Comparison of ENCODE assay signal across 24 cellular contexts in genomic region chr9:23766613-23767012, GRCh38. TPM values are rescaled to one million over a fixed set of nuclear protein-coding genes. Genes with fewer than 3 reads are reported as not detected.
DNase-seq lines count a peak whose midpoint lies in the region; ATAC-seq and TF ChIP-seq lines count a peak whose summit lies in the region.
"Had no signal": no experiment of that assay in that cellular context is flagged by ENCODE, and none has a peak within 500 bp of the region (broad histone marks: within the 10 kb centered on the region; RNA-seq: fewer than 3 reads in every experiment).

No MANE protein-coding gene starts in this region.

- intact Hi-C loops in heart left ventricle (cut with DNase I) (no loop called here), left ventricle myocardium inferior (cut with micrococcal nuclease) (no loop called here), tibial artery (cut with DNase I; ENCODE audit: low total_unique reads) (no loop called here)

- TF ChIP-seq CTCF in heart left ventricle (IDR thresholded peaks at IDR 0.05) (no peak), right atrium auricular region (IDR thresholded peaks at IDR 0.05) (no peak), RWPE2 (IDR thresholded peaks at IDR 0.05; ENCODE audit: poor library complexity, severe bottlenecking) (no peak), left ventricle myocardium inferior (IDR thresholded peaks at IDR 0.05; ENCODE audit: borderline replicate concordance) (no peak), tibial artery (IDR thresholded peaks at IDR 0.05) (no peak), foreskin keratinocyte (conservative IDR thresholded peaks at IDR 0.05) (no peak)

- H3K9me3 ChIP-seq in heart left ventricle = peaks cover 0 to 5% (median 0%) of the 10 kb centered on the region in 12 donors
- H3K9me3 ChIP-seq in right atrium auricular region = no peaks in the 10 kb centered on the region
- H3K9me3 ChIP-seq in RWPE2 (ENCODE audit: severe bottlenecking) = no peaks in the 10 kb centered on the region
- no peaks in the 10 kb centered on the region for H3K9me3 ChIP-seq in left ventricle myocardium inferior (replicated peaks)
- no peaks in the 10 kb centered on the region for H3K9me3 ChIP-seq in tibial artery
- H3K9me3 ChIP-seq: A549 had no signal

- ATAC-seq in heart left ventricle = peak in 3 of 4 donors; percentile 58 to 85 (median 82)
- ATAC-seq in RWPE2 (ENCODE audit: low read depth) = no peak
- ATAC-seq in foreskin keratinocyte = no peak
- no peak for ATAC-seq in stimulated activated memory B cell treated with anti-CD40 and anti-IgM and Interleukin-4, amounts not matched to agents 10 μg/mL and 1 μg/mL and 100 μg/mL, for 72 hours
- ATAC-seq: A549, HCT116, PC-3 had no signal

- peaks cover 0 to 3% (median 0%) of the 10 kb centered on the region in 12 donors for H3K4me1 ChIP-seq in heart left ventricle
- H3K4me1 ChIP-seq in right atrium auricular region = no peaks in the 10 kb centered on the region
- H3K4me1 ChIP-seq in RWPE2 (ENCODE audit: insufficient read depth, poor library complexity, severe bottlenecking) = peaks cover 55% of the 10 kb centered on the region
- peaks cover 6% of the 10 kb centered on the region for H3K4me1 ChIP-seq in left ventricle myocardium inferior
- H3K4me1 ChIP-seq in tibial artery = no peaks in the 10 kb centered on the region
- peaks cover 48% of the 10 kb centered on the region for H3K4me1 ChIP-seq in foreskin keratinocyte
- H3K4me1 ChIP-seq: A549 had no signal

- H3K27me3 ChIP-seq in heart left ventricle (no peaks in the 10 kb centered on the region), right atrium auricular region (no peaks in the 10 kb centered on the region), RWPE2 (ENCODE audit: insufficient read depth, poor library complexity, severe bottlenecking) (no peaks in the 10 kb centered on the region), left ventricle myocardium inferior (ENCODE audit: low read depth) (no peaks in the 10 kb centered on the region), tibial artery (no peaks in the 10 kb centered on the region), foreskin keratinocyte (no peaks in the 10 kb centered on the region)

- no peak overlapping the region for H3K4me3 Mint-ChIP-seq in stimulated activated memory B cell treated with anti-CD40 and anti-IgM and Interleukin-4, amounts not matched to agents 10 μg/mL and 1 μg/mL and 100 μg/mL, for 72 hours
- H3K4me3 Mint-ChIP-seq: CD4-positive, alpha-beta memory T cell had no signal

- no peak for DNase-seq in heart left ventricle
- DNase-seq in right atrium auricular region (ENCODE audit: low spot score) = no peak
- no peak for DNase-seq in RWPE2 (ENCODE audit: low spot score)
- DNase-seq in left ventricle myocardium inferior = no peak
- DNase-seq in tibial artery = no peak
- DNase-seq in foreskin keratinocyte = no peak
- DNase-seq: C1 segment of cervical spinal cord; CD4-positive, alpha-beta memory T cell; COR-L47; DMS79; EL; GDM1; IMR-90; KG1; NCI-H1048; NCI-H1417 treated with DMSO at 0.1 percent for 48 hours; NCI-H187; NCI-H524; NCI-H748 treated with DMSO at 0.1 percent for 48 hours; PC-3; SHP77 treated with DMSO at 0.1 percent for 48 hours had no signal

- H3K27ac ChIP-seq in heart left ventricle = peak overlapping the region in 1 of 12 donors; percentile 11
- H3K27ac ChIP-seq in right atrium auricular region = no peak overlapping the region
- peak overlapping the region; percentile 98 for H3K27ac ChIP-seq in RWPE2 (ENCODE audit: poor library complexity, severe bottlenecking)
- H3K27ac ChIP-seq in left ventricle myocardium inferior (replicated peaks) = peak overlapping the region; percentile 18
- no peak overlapping the region for H3K27ac ChIP-seq in tibial artery
- H3K27ac ChIP-seq in foreskin keratinocyte = no peak overlapping the region
- H3K27ac ChIP-seq: A549 had no signal

- H3K36me3 ChIP-seq in heart left ventricle = no peaks in the 10 kb centered on the region
- H3K36me3 ChIP-seq in right atrium auricular region = no peaks in the 10 kb centered on the region
- H3K36me3 ChIP-seq in RWPE2 (ENCODE audit: low read depth) = peaks cover 5% of the 10 kb centered on the region; the same call in 1 of the 2 replicates
- H3K36me3 ChIP-seq in left ventricle myocardium inferior = no peaks in the 10 kb centered on the region
- H3K36me3 ChIP-seq in tibial artery = no peaks in the 10 kb centered on the region

- no peaks in the 10 kb centered on the region for H3K27me3 Mint-ChIP-seq in stimulated activated memory B cell treated with anti-CD40 and anti-IgM and Interleukin-4, amounts not matched to agents 10 μg/mL and 1 μg/mL and 100 μg/mL, for 72 hours
- H3K27me3 Mint-ChIP-seq: CD4-positive, alpha-beta memory T cell had no signal

- 21 to 38% (median 22%) methylated on average over 2 of the region's 2 CpGs for WGBS in heart left ventricle, 4 donors

- no peak overlapping the region for H3K4me3 ChIP-seq in heart left ventricle
- H3K4me3 ChIP-seq in right atrium auricular region = no peak overlapping the region
- no peak overlapping the region for H3K4me3 ChIP-seq in RWPE2 (ENCODE audit: severe bottlenecking)
- H3K4me3 ChIP-seq in left ventricle myocardium inferior = no peak overlapping the region
- no peak overlapping the region for H3K4me3 ChIP-seq in tibial artery
- H3K4me3 ChIP-seq: A549 had no signal

- no peaks in the 10 kb centered on the region for H3K4me1 Mint-ChIP-seq in stimulated activated memory B cell treated with anti-CD40 and anti-IgM and Interleukin-4, amounts not matched to agents 10 μg/mL and 1 μg/mL and 100 μg/mL, for 72 hours
- H3K4me1 Mint-ChIP-seq: CD4-positive, alpha-beta memory T cell had no signal

- H3K9me3 Mint-ChIP-seq in stimulated activated memory B cell treated with anti-CD40 and anti-IgM and Interleukin-4, amounts not matched to agents 10 μg/mL and 1 μg/mL and 100 μg/mL, for 72 hours = peaks cover 5% of the 10 kb centered on the region

- H3K36me3 Mint-ChIP-seq in stimulated activated memory B cell treated with anti-CD40 and anti-IgM and Interleukin-4, amounts not matched to agents 10 μg/mL and 1 μg/mL and 100 μg/mL, for 72 hours = no peaks in the 10 kb centered on the region
- H3K36me3 Mint-ChIP-seq: CD4-positive, alpha-beta memory T cell had no signal

- no peak for TF ChIP-seq POLR2A in heart left ventricle (IDR thresholded peaks at IDR 0.05)

- H3K27ac Mint-ChIP-seq in stimulated activated memory B cell treated with anti-CD40 and anti-IgM and Interleukin-4, amounts not matched to agents 10 μg/mL and 1 μg/mL and 100 μg/mL, for 72 hours = no peak overlapping the region
- H3K27ac Mint-ChIP-seq: CD4-positive, alpha-beta memory T cell had no signal

RNA-seq across cellular contexts. Expression of gene ELAVL2, which starts 59.4 kb away (rescaled TPM):
- under 1 TPM in 5 of 9 donors, not detected in 4; 0.08 to 0.30 (median 0.19) TPM for total RNA-seq in heart left ventricle
- not detected for polyA plus RNA-seq in heart left ventricle
- total RNA-seq in right atrium auricular region = under 1 TPM in 1 of 2 donors, not detected in 1; 0.24 TPM
- total RNA-seq in left ventricle myocardium inferior = 0.08 TPM
- 10.4 and 12.1 TPM in 2 replicates for total RNA-seq in foreskin keratinocyte
- 2.5 and 3.2 TPM in 2 replicates for polyA plus RNA-seq in foreskin keratinocyte
- total RNA-seq: CD4-positive, alpha-beta memory T cell had no signal
- polyA plus RNA-seq: CD4-positive, alpha-beta memory T cell; IMR-90 had no signal

Comparison
In these comparisons a context has a peak if more than half of its experiments do, and no peak if none do; other contexts are left out.
1. H3K27ac ChIP-seq: peak in RWPE2 (single experiment) and left ventricle myocardium inferior (single experiment); none in right atrium auricular region (0 of 2), tibial artery (0 of 2) and foreskin keratinocyte (single experiment).
2. ATAC-seq: peak in heart left ventricle (3 of 4); none in RWPE2 (single experiment), foreskin keratinocyte (single experiment) and stimulated activated memory B cell treated with anti-CD40 and anti-IgM and Interleukin-4, amounts not matched to agents 10 μg/mL and 1 μg/mL and 100 μg/mL, for 72 hours (single experiment).